ENCODE assay signal across 8 cellular contexts in the genomic region with DNA sequence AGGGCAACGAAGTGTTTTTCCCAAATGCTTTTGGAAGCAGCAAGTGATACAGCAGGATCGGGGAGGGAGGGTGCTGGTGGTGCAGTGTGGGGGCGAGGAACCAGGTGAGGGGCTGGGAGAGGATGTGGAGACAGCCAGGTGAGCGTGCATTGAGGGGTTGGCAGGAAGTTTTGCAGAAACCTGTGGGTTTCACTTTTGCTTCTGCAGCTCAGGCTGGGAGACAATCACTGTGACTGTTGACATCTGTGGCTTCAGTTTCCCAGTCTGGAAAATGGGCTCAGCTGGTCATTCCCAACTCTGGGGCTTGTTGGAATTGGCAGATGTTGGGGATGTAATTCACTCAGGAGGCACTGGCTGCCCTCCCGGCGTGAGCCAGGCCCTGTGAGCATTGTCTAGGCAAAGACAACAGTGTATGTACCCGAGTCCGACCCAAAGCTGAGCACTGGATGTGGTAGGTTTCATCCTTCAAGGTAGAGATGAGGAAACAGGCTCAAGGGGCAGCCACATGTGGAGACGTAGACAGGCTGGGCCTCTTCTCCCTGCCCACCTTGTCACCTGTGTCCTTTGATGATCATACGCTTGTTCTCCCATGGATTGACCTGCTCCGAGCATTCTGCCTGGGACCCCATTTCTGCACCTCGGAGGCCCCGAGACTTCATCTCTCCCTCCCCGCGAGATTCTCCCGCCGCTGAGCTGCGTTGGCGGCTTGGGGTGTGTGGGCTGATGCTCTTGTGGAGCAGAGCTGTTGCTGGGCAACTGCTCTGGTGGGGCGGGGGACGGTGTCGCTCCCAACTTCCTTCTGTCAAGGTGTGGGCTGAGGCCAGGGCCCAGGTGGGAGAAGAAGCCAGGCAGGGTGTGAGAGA. TPM values are rescaled to one million over a fixed set of nuclear protein-coding genes. Genes with fewer than 3 reads are reported as not detected.
DNase-seq lines count a peak whose midpoint lies in the region; ATAC-seq and TF ChIP-seq lines count a peak whose summit lies in the region.

No MANE protein-coding gene starts in this region.

- H3K27me3 Mint-ChIP-seq in CD14-positive monocyte (ENCODE audit: low read depth in 3 of 3) (peaks cover 0 to 3% (median 2%) of the 10 kb centered on the region in 3 donors), brain (peaks cover 3% of the 10 kb centered on the region)

- H3K27ac Mint-ChIP-seq in CD14-positive monocyte: peak overlapping the region in 5 of 7 donors; percentile 17 to 68 (median 53)
- H3K27ac Mint-ChIP-seq in brain: peak overlapping the region; percentile 28 to 73 (median 50)

- peak overlapping the region in 1 of 2 donors; percentile 70 for H3K4me3 Mint-ChIP-seq in CD14-positive monocyte
- peak overlapping the region; percentile 83 to 88 (median 85) for H3K4me3 Mint-ChIP-seq in brain

- ATAC-seq in GM21576 (IDR thresholded peaks at IDR 0.05; ENCODE audit: unreplicated experiment): no peak
- no peak for ATAC-seq in GM18520 (IDR thresholded peaks at IDR 0.05; ENCODE audit: unreplicated experiment)
- no peak for ATAC-seq in HG02840 (IDR thresholded peaks at IDR 0.05; ENCODE audit: low FRiP score, unreplicated experiment)

- H3K4me1 Mint-ChIP-seq in CD14-positive monocyte (peaks cover 38% of the 10 kb centered on the region), brain (peaks cover 32% of the 10 kb centered on the region)

- TF ChIP-seq CTCF in CD14-positive monocyte (IDR thresholded peaks at IDR 0.05): no peak
- no peak for TF ChIP-seq CTCF in brain (conservative IDR thresholded peaks at IDR 0.05)

- DNase-seq in CD14-positive monocyte (ENCODE audit: low spot score) (no peak), T-helper 1 cell (peak in 3 of 5 donors; percentile 46 to 61 (median 53)), putamen (ENCODE audit: low spot score) (peak; percentile 84), SW480 (ENCODE audit: low spot score) (no peak)

- intact Hi-C loops in CD14-positive monocyte (cut with micrococcal nuclease): loop anchor here in 1 of 2 donors (2.0 to 5.0 kb wide), 2 partner anchors 33 to 41 kb away; partner anchors contain the start of gene PIK3R2

- H3K9me3 Mint-ChIP-seq in CD14-positive monocyte (peaks cover 0 to 2% (median 0%) of the 10 kb centered on the region in 7 donors), brain (no peaks in the 10 kb centered on the region)

- H3K36me3 Mint-ChIP-seq in CD14-positive monocyte (peaks cover 64 to 73% of the 10 kb centered on the region in 2 donors), brain (peaks cover 11% of the 10 kb centered on the region)

RNA-seq across cellular contexts. Expression of gene MAST3, which starts 21.9 kb away (rescaled TPM):
- polyA plus RNA-seq in CD14-positive monocyte (10 to 100 TPM in 1 of 2 donors, 1 to 10 TPM in 1; 6.8 to 12.4 TPM), brain (ENCODE audit: insufficient read depth, low read depth, low replicate concordance) (34.8 TPM)

RNA-seq across cellular contexts. Expression of gene IL12RB1, which starts 32.7 kb away (rescaled TPM):
- 1 to 10 TPM; 7.8 to 7.9 TPM for polyA plus RNA-seq in CD14-positive monocyte
- polyA plus RNA-seq in brain (ENCODE audit: insufficient read depth, low read depth, low replicate concordance): 0.75 TPM

RNA-seq across cellular contexts. Expression of gene PIK3R2, which starts 33.5 kb away (rescaled TPM):
- polyA plus RNA-seq in CD14-positive monocyte (1 to 10 TPM in 1 of 2 donors, under 1 TPM in 1; 0.99 to 2.0 TPM), brain (ENCODE audit: insufficient read depth, low read depth, low replicate concordance) (30.0 TPM)

RNA-seq across cellular contexts. Expression of gene IFI30, which starts 54.1 kb away (rescaled TPM):
- polyA plus RNA-seq in CD14-positive monocyte (1,000 to 10,000 TPM; 4,550 to 6,022 TPM), brain (ENCODE audit: insufficient read depth, low read depth, low replicate concordance) (55.7 TPM)

Comparison
In these comparisons a context has a peak if more than half of its experiments do, and no peak if none do; other contexts are left out.
1. DNase-seq: peak in T-helper 1 cell (3 of 5) and putamen (single experiment); none in CD14-positive monocyte (single experiment) and SW480 (single experiment).
2. RNA of gene PIK3R2, which starts 33.5 kb away (polyA plus RNA-seq): 30.0 TPM in brain (single experiment); 0.99 to 2.0 TPM in CD14-positive monocyte; every median in the first group is over 10 times any median in the second.